ENCODE assay signal across 11 cellular contexts in genomic region chr14:100374270-100374669, GRCh38. TPM values are rescaled to one million over a fixed set of nuclear protein-coding genes. Genes with fewer than 3 reads are reported as not detected.
A peak's percentile ranks its signal among the peaks of the same experiment; 100 is the strongest.
DNase-seq lines count a peak whose midpoint lies in the region; ATAC-seq and TF ChIP-seq lines count a peak whose summit lies in the region.
"Had no signal": no experiment of that assay in that cellular context is flagged by ENCODE, and none has a peak within 500 bp of the region (broad histone marks: within the 10 kb centered on the region; RNA-seq: fewer than 3 reads in every experiment).

No MANE protein-coding gene starts in this region.

- no peak for DNase-seq in activated CD4-positive, alpha-beta T cell treated with anti-CD3 and anti-CD28 coated beads, Interleukin-2, amount 10 ng/mL, durations not matched to agents 7 days and 5 days
- no peak for DNase-seq in activated CD4-positive, alpha-beta T cell treated with anti-CD3 and anti-CD28 coated beads, Interleukin-2, amount 50 U/mL, for 1 hour
- DNase-seq in activated CD8-positive, alpha-beta T cell treated with anti-CD3 and anti-CD28 coated beads for 36 hours = no peak
- no peak for DNase-seq in stomach
- no peak for DNase-seq in effector CD4-positive, alpha-beta T cell
- DNase-seq in HK-2 (ENCODE audit: unreplicated experiment) = no peak
- DNase-seq: C1 segment of cervical spinal cord, NCI-H345 had no signal

- peak overlapping the region; percentile 95 for H3K4me3 Mint-ChIP-seq in activated CD4-positive, alpha-beta T cell treated with anti-CD3 and anti-CD28 coated beads, Interleukin-2, amount 10 ng/mL, durations not matched to agents 7 days and 5 days
- H3K4me3 Mint-ChIP-seq in activated CD8-positive, alpha-beta T cell treated with anti-CD3 and anti-CD28 coated beads for 36 hours = peak overlapping the region; percentile 98

- no peak for TF ChIP-seq POLR2A in stomach (IDR thresholded peaks at IDR 0.05)

- peak overlapping the region in 4 of 5 donors; percentile 89 to 95 (median 93) for H3K27ac ChIP-seq in stomach

- H3K9me3 ChIP-seq in iPS-18c (ENCODE audit: control insufficient read depth, insufficient read depth, low read length) = no peaks in the 10 kb centered on the region
- no peaks in the 10 kb centered on the region for H3K9me3 ChIP-seq in stomach

- peaks cover 38% of the 10 kb centered on the region for H3K36me3 Mint-ChIP-seq in activated CD4-positive, alpha-beta T cell treated with anti-CD3 and anti-CD28 coated beads, Interleukin-2, amount 10 ng/mL, durations not matched to agents 7 days and 5 days (ENCODE audit: low read depth)
- peaks cover 53% of the 10 kb centered on the region for H3K36me3 Mint-ChIP-seq in activated CD8-positive, alpha-beta T cell treated with anti-CD3 and anti-CD28 coated beads for 36 hours (ENCODE audit: low read depth)

- peaks cover 0 to 20% (median 10%) of the 10 kb centered on the region in 4 donors for H3K36me3 ChIP-seq in stomach

- TF ChIP-seq EP300 in stomach (IDR thresholded peaks at IDR 0.05) = no peak

- no peaks in the 10 kb centered on the region for H3K27me3 Mint-ChIP-seq in activated CD4-positive, alpha-beta T cell treated with anti-CD3 and anti-CD28 coated beads, Interleukin-2, amount 10 ng/mL, durations not matched to agents 7 days and 5 days
- no peaks in the 10 kb centered on the region for H3K27me3 Mint-ChIP-seq in activated CD8-positive, alpha-beta T cell treated with anti-CD3 and anti-CD28 coated beads for 36 hours

- H3K4me1 Mint-ChIP-seq in activated CD4-positive, alpha-beta T cell treated with anti-CD3 and anti-CD28 coated beads, Interleukin-2, amount 10 ng/mL, durations not matched to agents 7 days and 5 days = peaks cover 68% of the 10 kb centered on the region
- H3K4me1 Mint-ChIP-seq in activated CD8-positive, alpha-beta T cell treated with anti-CD3 and anti-CD28 coated beads for 36 hours (ENCODE audit: low read depth) = peaks cover 51% of the 10 kb centered on the region

- POLR2A ChIA-PET in activated CD4-positive, alpha-beta T cell treated with anti-CD3 and anti-CD28 coated beads, Interleukin-2, amount 10 ng/mL, durations not matched to agents 7 days and 5 days (lab: Charles Lee) = no interaction called here
- POLR2A ChIA-PET in activated CD8-positive, alpha-beta T cell treated with anti-CD3 and anti-CD28 coated beads for 36 hours (lab: Charles Lee) = interaction anchor here (1.0 to 2.0 kb wide), 7 partner anchors 11 to 311 kb away, joined by 3 to 9 read pairs (median 5); no protein-coding TSS in a partner anchor

- no peak for TF ChIP-seq CTCF in activated CD8-positive, alpha-beta T cell treated with anti-CD3 and anti-CD28 coated beads for 36 hours (IDR thresholded peaks at IDR 0.05)
- no peak for TF ChIP-seq CTCF in stomach (IDR thresholded peaks at IDR 0.05)

- H3K4me1 ChIP-seq in stomach = peaks cover 24 to 69% (median 46%) of the 10 kb centered on the region in 4 donors

- no peak for ATAC-seq in activated CD8-positive, alpha-beta T cell treated with anti-CD3 and anti-CD28 coated beads for 36 hours
- no peak for ATAC-seq in HG02885 (IDR thresholded peaks at IDR 0.05; ENCODE audit: poor library complexity, unreplicated experiment)

- H3K27ac Mint-ChIP-seq in activated CD4-positive, alpha-beta T cell treated with anti-CD3 and anti-CD28 coated beads, Interleukin-2, amount 10 ng/mL, durations not matched to agents 7 days and 5 days = peak overlapping the region; percentile 97
- peak overlapping the region; percentile 100 for H3K27ac Mint-ChIP-seq in activated CD8-positive, alpha-beta T cell treated with anti-CD3 and anti-CD28 coated beads for 36 hours

- CTCF ChIA-PET in activated CD4-positive, alpha-beta T cell treated with anti-CD3 and anti-CD28 coated beads, Interleukin-2, amount 10 ng/mL, durations not matched to agents 7 days and 5 days (lab: Charles Lee) = interaction anchor here (1.1 to 1.3 kb wide), 2 partner anchors 8 to 21 kb away, joined by 3 to 4 read pairs; no protein-coding TSS in a partner anchor
- CTCF ChIA-PET in activated CD8-positive, alpha-beta T cell treated with anti-CD3 and anti-CD28 coated beads for 36 hours (lab: Charles Lee) = interaction anchor here (1.1 to 1.4 kb wide), 3 partner anchors 9 to 152 kb away, joined by 3 read pairs; no protein-coding TSS in a partner anchor

- intact Hi-C loops in activated CD8-positive, alpha-beta T cell treated with anti-CD3 and anti-CD28 coated beads for 36 hours (cut with micrococcal nuclease) = loop anchor here (10.0 kb wide), 3 partner anchors 69 to 399 kb away; partner anchors contain the start of genes EVL and SLC25A29
- intact Hi-C loops in stomach (cut with DNase I; ENCODE audit: low total_unique reads) = loop anchor here (10.0 kb wide), 1 partner anchor 89 kb away; no protein-coding TSS in a partner anchor

- peak overlapping the region; percentile 16; the same call in 1 of the 2 replicates for H3K4me3 ChIP-seq in iPS-18c (ENCODE audit: insufficient read depth, low read depth, low read length)
- peak overlapping the region in 3 of 4 donors; percentile 17 to 70 (median 67) for H3K4me3 ChIP-seq in stomach

- no peaks in the 10 kb centered on the region for H3K27me3 ChIP-seq in stomach

- H3K9me3 Mint-ChIP-seq in activated CD4-positive, alpha-beta T cell treated with anti-CD3 and anti-CD28 coated beads, Interleukin-2, amount 10 ng/mL, durations not matched to agents 7 days and 5 days = no peaks in the 10 kb centered on the region
- no peaks in the 10 kb centered on the region for H3K9me3 Mint-ChIP-seq in activated CD8-positive, alpha-beta T cell treated with anti-CD3 and anti-CD28 coated beads for 36 hours

- WGBS in stomach, 5 donors = 48 to 73% (median 54%) methylated on average over 2 of the region's 2 CpGs

RNA-seq across cellular contexts. Expression of gene WDR25, which starts 2.0 kb away (rescaled TPM):
- total RNA-seq in activated CD4-positive, alpha-beta T cell treated with anti-CD3 and anti-CD28 coated beads, Interleukin-2, amount 10 ng/mL, durations not matched to agents 7 days and 5 days = 1 to 10 TPM; 6.8 to 7.0 TPM
- 1 to 10 TPM; 6.2 to 7.5 TPM for total RNA-seq in activated CD8-positive, alpha-beta T cell treated with anti-CD3 and anti-CD28 coated beads for 36 hours
- 10 to 100 TPM in 1 of 5 donors, 1 to 10 TPM in 4; 1.3 to 10.5 (median 8.7) TPM for total RNA-seq in stomach
- polyA plus RNA-seq in stomach = 10 to 100 TPM in 1 of 3 donors, 1 to 10 TPM in 2; 5.3 to 13.6 (median 8.3) TPM

RNA-seq across cellular contexts. Expression of gene SLC25A47, which starts 51.1 kb away (rescaled TPM):
- not detected for total RNA-seq in activated CD4-positive, alpha-beta T cell treated with anti-CD3 and anti-CD28 coated beads, Interleukin-2, amount 10 ng/mL, durations not matched to agents 7 days and 5 days
- total RNA-seq in activated CD8-positive, alpha-beta T cell treated with anti-CD3 and anti-CD28 coated beads for 36 hours = not detected
- total RNA-seq in stomach = under 1 TPM in 1 of 5 donors, not detected in 4; 0.73 TPM
- polyA plus RNA-seq in stomach = not detected
- total RNA-seq: pulmonary artery endothelial cell had no signal
